In the genomic region with DNA sequence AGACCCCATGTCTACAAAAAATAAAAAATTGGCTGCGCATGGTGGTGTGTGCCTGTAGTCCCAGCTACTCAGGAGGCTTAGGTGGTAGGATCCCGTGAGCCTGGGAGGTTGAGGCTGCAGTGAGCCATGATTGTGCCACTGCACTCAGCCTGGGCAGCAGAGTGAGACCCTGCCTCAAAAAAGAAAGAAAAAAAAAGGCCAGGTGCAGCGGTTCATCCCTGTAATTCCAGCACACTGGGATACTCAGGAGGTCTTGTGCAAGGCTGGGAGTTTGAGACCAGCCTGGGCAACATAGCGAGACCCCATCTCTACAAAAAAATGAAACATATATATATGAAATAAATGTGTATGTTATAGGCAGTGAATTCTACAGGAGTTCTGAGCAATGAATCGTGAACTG, we compare ENCODE assay signal across 28 cellular contexts.
"Had no signal": no experiment of that assay in that cellular context is flagged by ENCODE, and none has a peak within 500 bp of the region (broad histone marks: within the 10 kb centered on the region; RNA-seq: fewer than 3 reads in every experiment).

No MANE protein-coding gene starts in this region.

- H3K4me1 Mint-ChIP-seq: stimulated activated effector memory CD8-positive, alpha-beta T cell treated with anti-CD3 and anti-CD28 coated beads, Interleukin-12 subunit alpha, Interleukin-12 subunit beta, amount 100 ng/mL, for 72 hours; stimulated activated memory B cell treated with anti-CD40 and anti-IgM and Interleukin-4, amounts not matched to agents 10 μg/mL and 1 μg/mL and 100 μg/mL, for 72 hours; stimulated activated naive B cell treated with anti-CD40 and anti-IgM and Interleukin-4, amounts not matched to agents 10 μg/mL and 1 μg/mL and 100 μg/mL, for 72 hours; stimulated activated naive CD8-positive, alpha-beta T cell treated with anti-CD3 and anti-CD28 coated beads, Interleukin-15, amount 100 ng/mL, for 72 hours had no signal

- ATAC-seq: stimulated activated effector memory CD8-positive, alpha-beta T cell treated with anti-CD3 and anti-CD28 coated beads, Interleukin-12 subunit alpha, Interleukin-12 subunit beta, amount 100 ng/mL, for 72 hours; stimulated activated memory B cell treated with anti-CD40 and anti-IgM and Interleukin-4, amounts not matched to agents 10 μg/mL and 1 μg/mL and 100 μg/mL, for 72 hours; stimulated activated naive B cell treated with anti-CD40 and anti-IgM and Interleukin-4, amounts not matched to agents 10 μg/mL and 1 μg/mL and 100 μg/mL, for 72 hours; stimulated activated naive CD8-positive, alpha-beta T cell treated with anti-CD3 and anti-CD28 coated beads, Interleukin-15, amount 100 ng/mL, for 72 hours; stimulated activated naive CD8-positive, alpha-beta T cell treated with anti-CD3 and anti-CD28 coated beads, Interleukin-15, Interleukin-2, amounts not matched to agents 100 U/mL and 50 U/mL, for 24 hours; upper lobe of right lung had no signal

- H3K9me3 Mint-ChIP-seq: stimulated activated effector memory CD8-positive, alpha-beta T cell treated with anti-CD3 and anti-CD28 coated beads, Interleukin-12 subunit alpha, Interleukin-12 subunit beta, amount 100 ng/mL, for 72 hours; stimulated activated memory B cell treated with anti-CD40 and anti-IgM and Interleukin-4, amounts not matched to agents 10 μg/mL and 1 μg/mL and 100 μg/mL, for 72 hours; stimulated activated naive B cell treated with anti-CD40 and anti-IgM and Interleukin-4, amounts not matched to agents 10 μg/mL and 1 μg/mL and 100 μg/mL, for 72 hours; stimulated activated naive CD8-positive, alpha-beta T cell treated with anti-CD3 and anti-CD28 coated beads, Interleukin-15, amount 100 ng/mL, for 72 hours; stimulated activated naive CD8-positive, alpha-beta T cell treated with anti-CD3 and anti-CD28 coated beads, Interleukin-15, Interleukin-2, amounts not matched to agents 100 ng/mL and 50 ng/mL, for 24 hours; type B pancreatic cell had no signal

- H3K27ac Mint-ChIP-seq: stimulated activated effector memory CD8-positive, alpha-beta T cell treated with anti-CD3 and anti-CD28 coated beads, Interleukin-12 subunit alpha, Interleukin-12 subunit beta, amount 100 ng/mL, for 72 hours; stimulated activated memory B cell treated with anti-CD40 and anti-IgM and Interleukin-4, amounts not matched to agents 10 μg/mL and 1 μg/mL and 100 μg/mL, for 72 hours; stimulated activated naive B cell treated with anti-CD40 and anti-IgM and Interleukin-4, amounts not matched to agents 10 μg/mL and 1 μg/mL and 100 μg/mL, for 72 hours; stimulated activated naive CD8-positive, alpha-beta T cell treated with anti-CD3 and anti-CD28 coated beads, Interleukin-15, amount 100 ng/mL, for 72 hours; stimulated activated naive CD8-positive, alpha-beta T cell treated with anti-CD3 and anti-CD28 coated beads, Interleukin-15, Interleukin-2, amounts not matched to agents 100 ng/mL and 50 ng/mL, for 24 hours; type B pancreatic cell had no signal

- H3K27ac ChIP-seq: stomach, suprapubic skin, testis, thoracic aorta, thyroid gland, tibial artery, tibial nerve, transverse colon, upper lobe of right lung, uterus, vagina had no signal

- FAIRE-seq: urothelium cell line had no signal

- H3K4me1 ChIP-seq: stomach, suprapubic skin, testis, thyroid gland, tibial artery, tibial nerve, transverse colon, upper lobe of right lung, uterus, vagina had no signal

- H3K27me3 ChIP-seq: stomach, suprapubic skin, testis, thyroid gland, tibial artery, tibial nerve, transverse colon, upper lobe of right lung, uterus, vagina had no signal

- H3K4me3 Mint-ChIP-seq: stimulated activated effector memory CD8-positive, alpha-beta T cell treated with anti-CD3 and anti-CD28 coated beads, Interleukin-12 subunit alpha, Interleukin-12 subunit beta, amount 100 ng/mL, for 72 hours; stimulated activated memory B cell treated with anti-CD40 and anti-IgM and Interleukin-4, amounts not matched to agents 10 μg/mL and 1 μg/mL and 100 μg/mL, for 72 hours; stimulated activated naive B cell treated with anti-CD40 and anti-IgM and Interleukin-4, amounts not matched to agents 10 μg/mL and 1 μg/mL and 100 μg/mL, for 72 hours; stimulated activated naive CD8-positive, alpha-beta T cell treated with anti-CD3 and anti-CD28 coated beads, Interleukin-15, amount 100 ng/mL, for 72 hours; stimulated activated naive CD8-positive, alpha-beta T cell treated with anti-CD3 and anti-CD28 coated beads, Interleukin-15, Interleukin-2, amounts not matched to agents 100 ng/mL and 50 ng/mL, for 24 hours; type B pancreatic cell had no signal

- H3K36me3 Mint-ChIP-seq: stimulated activated effector memory CD8-positive, alpha-beta T cell treated with anti-CD3 and anti-CD28 coated beads, Interleukin-12 subunit alpha, Interleukin-12 subunit beta, amount 100 ng/mL, for 72 hours; stimulated activated memory B cell treated with anti-CD40 and anti-IgM and Interleukin-4, amounts not matched to agents 10 μg/mL and 1 μg/mL and 100 μg/mL, for 72 hours; stimulated activated naive B cell treated with anti-CD40 and anti-IgM and Interleukin-4, amounts not matched to agents 10 μg/mL and 1 μg/mL and 100 μg/mL, for 72 hours; type B pancreatic cell had no signal

- H3K27me3 Mint-ChIP-seq: stimulated activated memory B cell treated with anti-CD40 and anti-IgM and Interleukin-4, amounts not matched to agents 10 μg/mL and 1 μg/mL and 100 μg/mL, for 72 hours; stimulated activated naive B cell treated with anti-CD40 and anti-IgM and Interleukin-4, amounts not matched to agents 10 μg/mL and 1 μg/mL and 100 μg/mL, for 72 hours; stimulated activated naive CD8-positive, alpha-beta T cell treated with anti-CD3 and anti-CD28 coated beads, Interleukin-15, amount 100 ng/mL, for 72 hours; stimulated activated naive CD8-positive, alpha-beta T cell treated with anti-CD3 and anti-CD28 coated beads, Interleukin-15, Interleukin-2, amounts not matched to agents 100 ng/mL and 50 ng/mL, for 24 hours; type B pancreatic cell had no signal

- H3K36me3 ChIP-seq: stomach, suprapubic skin, thoracic aorta, thyroid gland, tibial artery, tibial nerve, transverse colon, upper lobe of right lung, uterus, vagina had no signal

- H3K9me3 ChIP-seq: stomach, suprapubic skin, testis, thoracic aorta, thyroid gland, tibial artery, tibial nerve, transverse colon, upper lobe of right lung, uterus, vagina had no signal

- DNase-seq: stimulated activated CD4-positive, alpha-beta T cell treated with anti-CD3 and anti-CD28 coated beads, Interleukin-2, amount 100 ng/mL, for 48 hours; stimulated activated CD4-positive, alpha-beta T cell treated with anti-CD3 and anti-CD28 coated beads, Interleukin-4, amount 100 ng/mL, for 1 hour; stimulated activated CD4-positive, alpha-beta T cell treated with anti-CD3 and anti-CD28 coated beads, Interleukin-4, amount 100 ng/mL, for 24 hours; stimulated activated CD4-positive, alpha-beta T cell treated with anti-CD3 and anti-CD28 coated beads, Interleukin-4, amount 100 ng/mL, for 4 hours; stimulated activated CD8-positive, alpha-beta memory T cell treated with anti-CD3 and anti-CD28 coated beads, Interleukin-4, amount 100 ng/mL, for 48 hours; stimulated activated naive B cell treated with anti-CD40 and anti-IgM and Interleukin-4, amounts not matched to agents 10 μg/mL and 1 μg/mL and 100 μg/mL, for 72 hours; stimulated activated naive CD4-positive, alpha-beta T cell; stimulated activated naive CD4-positive, alpha-beta T cell treated with Interleukin-2 at 50 U/mL for 16 hours; stimulated activated naive CD8-positive, alpha-beta T cell treated with anti-CD3 and anti-CD28 coated beads, Interleukin-15, amount 100 ng/mL, for 72 hours; stimulated activated naive CD8-positive, alpha-beta T cell treated with anti-CD3 and anti-CD28 coated beads, Interleukin-15, Interleukin-2, amounts not matched to agents 100 U/mL and 50 U/mL, for 24 hours; stomach; substantia nigra; testis; thyroid gland; tibial artery; transverse colon; trophoblast cell; upper lobe of right lung; uterus had no signal

- H3K4me3 ChIP-seq: stomach, suprapubic skin, testis, thoracic aorta, thyroid gland, tibial artery, tibial nerve, transverse colon, upper lobe of right lung, uterus, vagina had no signal
